Comparison of ENCODE assay signal across 1 cellular context in genomic region chr11:68459886-68460740, GRCh38.
TF ChIP-seq lines count a peak whose summit lies in the region.

No MANE protein-coding gene starts in this region.

TF ChIP-seq in K562, 482 proteins besides CTCF, POLR2A, EP300 and RAD21 (continued from another document and continues in another):
- TF ChIP-seq PREB (CRISPR knock-in tag; IDR thresholded peaks at IDR 0.05) (no peak), KAT7 (CRISPR knock-in tag; IDR thresholded peaks at IDR 0.05; ENCODE audit: borderline replicate concordance) (peak; percentile 83; the same call in 1 of the 2 replicates), CBFB (CRISPR knock-in tag; IDR thresholded peaks at IDR 0.05) (peak; percentile 92), RHOXF2B (CRISPR knock-in tag; conservative IDR thresholded peaks at IDR 0.05) (peak; percentile 52; the same call in 1 of the 2 replicates), ZBED1 (IDR thresholded peaks at IDR 0.05) (no peak), GABPB1 (CRISPR knock-in tag; IDR thresholded peaks at IDR 0.05) (peak; percentile 67), MYC (IDR thresholded peaks at IDR 0.05; ENCODE audit: low read depth, low read length) (peak; percentile 64), MYC (CRISPR knock-in tag; IDR thresholded peaks at IDR 0.05; ENCODE audit: borderline replicate concordance, low read depth) (no peak), RBM25 (IDR thresholded peaks at IDR 0.05; ENCODE audit: low read depth, low read length, severe bottlenecking) (peak; percentile 83), NKRF (IDR thresholded peaks at IDR 0.05; ENCODE audit: borderline replicate concordance) (no peak; the same call in 1 of the 2 replicates), HDAC1 (IDR thresholded peaks at IDR 0.05) (0 out of 4 replicates have a peak, but pooled peaks have one; percentile 58 to 81), CHD2 (IDR thresholded peaks at IDR 0.05; ENCODE audit: low read depth, low read length) (peak; percentile 72), ZNF143 (CRISPR knock-in tag; IDR thresholded peaks at IDR 0.05) (no peak), HSF4 (CRISPR knock-in tag; IDR thresholded peaks at IDR 0.05; ENCODE audit: borderline replicate concordance) (no peak), ZNF274 (IDR thresholded peaks at IDR 0.05; ENCODE audit: borderline replicate concordance, low read depth, low read length) (no peak; the same call in 1 of the 2 replicates), BCOR (IDR thresholded peaks at IDR 0.05) (no peak), ZC3H11A (IDR thresholded peaks at IDR 0.05; ENCODE audit: low read depth, low read length) (peak; percentile 82; the same call in 1 of the 2 replicates), ZNF584 (CRISPR knock-in tag; IDR thresholded peaks at IDR 0.05; ENCODE audit: low read depth) (no peak), TRIM24 (IDR thresholded peaks at IDR 0.05) (peak in 1 of 2 experiments; percentile 61; a peak in 2 of 4 replicates), BRCA1 (IDR thresholded peaks at IDR 0.05) (no peak), BRCA1 (CRISPR knock-in tag; IDR thresholded peaks at IDR 0.05) (0 out of 2 replicates have a peak, but pooled peaks have one; percentile 73), ZNF12 (CRISPR knock-in tag; IDR thresholded peaks at IDR 0.05) (peak; percentile 55; the same call in 1 of the 2 replicates), RBM14 (IDR thresholded peaks at IDR 0.05; ENCODE audit: borderline replicate concordance, insufficient read depth, low read depth, low read length) (no peak), SP2 (IDR thresholded peaks at IDR 0.05; ENCODE audit: extremely low read depth, low read depth, low read length, poor library complexity, severe bottlenecking) (peak; percentile 90), CEBPZ (IDR thresholded peaks at IDR 0.05; ENCODE audit: borderline replicate concordance, low read depth, low read length) (peak; percentile 85; the same call in 1 of the 2 replicates), CHD4 (IDR thresholded peaks at IDR 0.05; ENCODE audit: insufficient read depth, insufficient replicate concordance, low read depth, low read length, poor library complexity, severe bottlenecking) (no peak), CGGBP1 (CRISPR knock-in tag; IDR thresholded peaks at IDR 0.05) (peak; percentile 76), NFRKB (IDR thresholded peaks at IDR 0.05; ENCODE audit: low read depth) (no peak), RUNX1 (IDR thresholded peaks at IDR 0.05; ENCODE audit: low read depth) (no peak), MED1 (CRISPR knock-in tag; IDR thresholded peaks at IDR 0.05; ENCODE audit: borderline replicate concordance) (no peak), TAF1 (IDR thresholded peaks at IDR 0.05; ENCODE audit: control insufficient read depth, extremely low read depth, insufficient read depth, low read length, severe bottlenecking) (peak; percentile 12), ASH1L (IDR thresholded peaks at IDR 0.05; ENCODE audit: borderline replicate concordance, low read depth, partially characterized antibody) (peak; percentile 88), EWSR1 (IDR thresholded peaks at IDR 0.05; ENCODE audit: borderline replicate concordance, low read depth, partially characterized antibody) (no peak), ZNF140 (CRISPR knock-in tag; IDR thresholded peaks at IDR 0.05) (no peak), PRMT5 (CRISPR knock-in tag; IDR thresholded peaks at IDR 0.05) (no peak), ZNF780A (CRISPR knock-in tag; IDR thresholded peaks at IDR 0.05) (peak; percentile 85), ZFP36 (IDR thresholded peaks at IDR 0.05; ENCODE audit: low read depth, low read length, partially characterized antibody) (peak; percentile 19), CREB1 (IDR thresholded peaks at IDR 0.05) (peak; percentile 56), CREB1 (CRISPR knock-in tag; IDR thresholded peaks at IDR 0.05) (peak; percentile 78), ZNF77 (CRISPR knock-in tag; IDR thresholded peaks at IDR 0.05) (no peak), KAT2B (IDR thresholded peaks at IDR 0.05; ENCODE audit: low read depth, low read length) (no peak), ZSCAN32 (CRISPR knock-in tag; IDR thresholded peaks at IDR 0.05) (peak; percentile 83), FOXK1 (CRISPR knock-in tag; IDR thresholded peaks at IDR 0.05; ENCODE audit: borderline replicate concordance) (no peak), ZNF79 (CRISPR knock-in tag; IDR thresholded peaks at IDR 0.05; ENCODE audit: low read depth) (no peak), SMAD3 (CRISPR knock-in tag; conservative IDR thresholded peaks at IDR 0.05) (peak; percentile 91), ZEB2 (IDR thresholded peaks at IDR 0.05) (peak; percentile 100), CREM (IDR thresholded peaks at IDR 0.05; ENCODE audit: low read depth) (peak; percentile 84), MXI1 (IDR thresholded peaks at IDR 0.05; ENCODE audit: low read depth, low read length) (peak; percentile 52; the same call in 1 of the 2 replicates), ZNF75A (CRISPR knock-in tag; IDR thresholded peaks at IDR 0.05) (peak; percentile 57; the same call in 1 of the 2 replicates), ZHX1 (conservative IDR thresholded peaks at IDR 0.05; ENCODE audit: low read length) (0 out of 2 replicates have a peak, but pooled peaks have one; percentile 84), DPF2 (IDR thresholded peaks at IDR 0.05) (peak; percentile 78), MTA1 (IDR thresholded peaks at IDR 0.05; ENCODE audit: borderline replicate concordance) (peak; percentile 95), ZNF124 (CRISPR knock-in tag; IDR thresholded peaks at IDR 0.05) (no peak), FOXJ2 (tag; IDR thresholded peaks at IDR 0.05) (no peak), MBD2 (IDR thresholded peaks at IDR 0.05; ENCODE audit: borderline replicate concordance, low read depth) (peak; percentile 96), SMARCA4 (IDR thresholded peaks at IDR 0.05) (no peak), CREBBP (IDR thresholded peaks at IDR 0.05; ENCODE audit: low read depth, low read length) (no peak), KLF16 (IDR thresholded peaks at IDR 0.05) (no peak), FOSL1 (tag; conservative IDR thresholded peaks at IDR 0.05) (peak; percentile 74), STAT5A (IDR thresholded peaks at IDR 0.05; ENCODE audit: borderline replicate concordance, low read length) (no peak), ZNF232 (CRISPR knock-in tag; IDR thresholded peaks at IDR 0.05) (no peak), TBL1XR1 (IDR thresholded peaks at IDR 0.05; ENCODE audit: low read length in 2 of 2) (peak; percentile 24 to 98; a peak in 2 of 4 replicates), HMBOX1 (IDR thresholded peaks at IDR 0.05) (no peak), TFAM (CRISPR knock-in tag; conservative IDR thresholded peaks at IDR 0.05) (no peak), STAT6 (CRISPR knock-in tag; IDR thresholded peaks at IDR 0.05) (no peak; the same call in 1 of the 2 replicates)
